Comparison of ENCODE assay signal across 9 cellular contexts in genomic region chr3:187102073-187102634, GRCh38. TPM values are rescaled to one million over a fixed set of nuclear protein-coding genes. Genes with fewer than 3 reads are reported as not detected.
A peak's percentile ranks its signal among the peaks of the same experiment; 100 is the strongest.
DNase-seq lines count a peak whose midpoint lies in the region; ATAC-seq and TF ChIP-seq lines count a peak whose summit lies in the region.
"Had no signal": no experiment of that assay in that cellular context is flagged by ENCODE, and none has a peak within 500 bp of the region (broad histone marks: within the 10 kb centered on the region; RNA-seq: fewer than 3 reads in every experiment).

No MANE protein-coding gene starts in this region.

- H3K9me3 ChIP-seq in mesenchymal stem cell (ENCODE audit: control insufficient read depth, low read length): no peaks in the 10 kb centered on the region
- no peaks in the 10 kb centered on the region for H3K9me3 ChIP-seq in upper lobe of right lung
- H3K9me3 ChIP-seq: Caco-2 had no signal

- H3K9me3 Mint-ChIP-seq in activated naive CD4-positive, alpha-beta T cell treated with anti-CD3 and anti-CD28 coated beads, Interleukin-2, amount 10 ng/mL, durations not matched to agents 7 days and 5 days: peaks cover 3% of the 10 kb centered on the region

- H2BK15ac ChIP-seq in mesenchymal stem cell (ENCODE audit: low read depth, poor library complexity, severe bottlenecking): no peak overlapping the region

- peak overlapping the region; percentile 29 for H2AFZ ChIP-seq in mesenchymal stem cell (ENCODE audit: low read depth, low read length)

- no peak overlapping the region for H2BK5ac ChIP-seq in mesenchymal stem cell (ENCODE audit: low read depth, low read length, poor library complexity, severe bottlenecking)

- H3K27ac ChIP-seq in mesenchymal stem cell (ENCODE audit: low read length, poor library complexity, severe bottlenecking) (no peak overlapping the region), upper lobe of right lung (peak overlapping the region; percentile 56)

- H3K4ac ChIP-seq in mesenchymal stem cell (ENCODE audit: low read depth in 1 of 2, low read length in 2 of 2): no peak overlapping the region

- no peak overlapping the region for H2AK5ac ChIP-seq in mesenchymal stem cell (ENCODE audit: low read length, severe bottlenecking)

- H3K27ac Mint-ChIP-seq in activated naive CD4-positive, alpha-beta T cell treated with anti-CD3 and anti-CD28 coated beads, Interleukin-2, amount 10 ng/mL, durations not matched to agents 7 days and 5 days: peak overlapping the region; percentile 0

- no peak overlapping the region for H3K23ac ChIP-seq in mesenchymal stem cell (ENCODE audit: low read length in 2 of 2)

- H3K27me3 ChIP-seq in mesenchymal stem cell (ENCODE audit: control insufficient read depth in 1 of 2, insufficient read depth in 1 of 2, low read length in 2 of 2) (no peaks in the 10 kb centered on the region), upper lobe of right lung (no peaks in the 10 kb centered on the region)

- CTCF ChIA-PET in activated naive CD4-positive, alpha-beta T cell treated with anti-CD3 and anti-CD28 coated beads, Interleukin-2, amount 10 ng/mL, durations not matched to agents 7 days and 5 days (lab: Charles Lee): interaction anchor here (0.7 to 2.8 kb wide), 12 partner anchors 9 to 489 kb away, joined by 3 to 21 read pairs (median 5); partner anchors contain the start of gene RPL39L

- H3K27me3 Mint-ChIP-seq in activated naive CD4-positive, alpha-beta T cell treated with anti-CD3 and anti-CD28 coated beads, Interleukin-2, amount 10 ng/mL, durations not matched to agents 7 days and 5 days: peaks cover 3% of the 10 kb centered on the region

- TF ChIP-seq CTCF in astrocyte of the spinal cord (IDR thresholded peaks at IDR 0.05; ENCODE audit: low read depth, low read length) (no peak), upper lobe of right lung (IDR thresholded peaks at IDR 0.05) (no peak)

- H3K4me3 Mint-ChIP-seq in activated naive CD4-positive, alpha-beta T cell treated with anti-CD3 and anti-CD28 coated beads, Interleukin-2, amount 10 ng/mL, durations not matched to agents 7 days and 5 days: peak overlapping the region; percentile 19

- H4K91ac ChIP-seq in mesenchymal stem cell (ENCODE audit: low read length): no peak overlapping the region

- in situ Hi-C loops in astrocyte of the spinal cord (cut with HindIII; ENCODE audit: low sequenced_read_pairs): no loop called here

- H4K8ac ChIP-seq in mesenchymal stem cell (ENCODE audit: low read length): no peak overlapping the region

- H3K36me3 Mint-ChIP-seq in activated naive CD4-positive, alpha-beta T cell treated with anti-CD3 and anti-CD28 coated beads, Interleukin-2, amount 10 ng/mL, durations not matched to agents 7 days and 5 days: peaks cover 3% of the 10 kb centered on the region

- H3K18ac ChIP-seq in mesenchymal stem cell (ENCODE audit: low read depth in 1 of 2, low read length in 2 of 2): no peak overlapping the region

- no peaks in the 10 kb centered on the region for H3K36me3 ChIP-seq in mesenchymal stem cell (ENCODE audit: control insufficient read depth in 1 of 2, insufficient read depth in 2 of 2, low read depth in 1 of 2, low read length in 2 of 2)
- H3K36me3 ChIP-seq in upper lobe of right lung: no peaks in the 10 kb centered on the region

- H3K4me1 ChIP-seq in mesenchymal stem cell (ENCODE audit: control insufficient read depth, insufficient read depth, low read depth, low read length) (no peaks in the 10 kb centered on the region), upper lobe of right lung (peaks cover 14% of the 10 kb centered on the region)
- H3K4me1 ChIP-seq: Caco-2 had no signal

- peaks cover 26% of the 10 kb centered on the region for H3K4me1 Mint-ChIP-seq in activated naive CD4-positive, alpha-beta T cell treated with anti-CD3 and anti-CD28 coated beads, Interleukin-2, amount 10 ng/mL, durations not matched to agents 7 days and 5 days

- WGBS in mesenchymal stem cell: 100% methylated on average over 1 of the region's 1 CpG

- H3K9ac ChIP-seq in mesenchymal stem cell (ENCODE audit: low read length): peak overlapping the region; percentile 86

- intact Hi-C loops in upper lobe of right lung (cut with DNase I): no loop called here

- H3K14ac ChIP-seq in mesenchymal stem cell (ENCODE audit: low read length in 2 of 2): no peak overlapping the region

- ATAC-seq in upper lobe of right lung (no peak), HG03469 (IDR thresholded peaks at IDR 0.05; ENCODE audit: unreplicated experiment) (no peak)

- H3K4me2 ChIP-seq in mesenchymal stem cell (ENCODE audit: low read length, poor library complexity, severe bottlenecking): no peak overlapping the region

- H2BK12ac ChIP-seq in mesenchymal stem cell (ENCODE audit: low read length in 2 of 2): no peak overlapping the region

- H3K4me3 ChIP-seq in astrocyte of the spinal cord (ENCODE audit: low read depth, low read length) (peak overlapping the region; percentile 4), mesenchymal stem cell (ENCODE audit: insufficient read depth in 1 of 2, low read depth in 1 of 2, low read length in 2 of 2) (peak overlapping the region in 1 of 2 experiments; percentile 76), upper lobe of right lung (peak overlapping the region; percentile 50)

- no peak for DNase-seq in activated naive CD4-positive, alpha-beta T cell treated with anti-CD3 and anti-CD28 coated beads, Interleukin-2, amount 10 ng/mL, durations not matched to agents 7 days and 5 days
- no peak for DNase-seq in activated naive CD4-positive, alpha-beta T cell treated with Interleukin-2 at 50 U/mL for 16 hours
- DNase-seq in astrocyte of the spinal cord (ENCODE audit: low read depth, low spot score) (no peak), mesenchymal stem cell (no peak), upper lobe of right lung (no peak), NCI-H2196 (lab: John Stamatoyannopoulos, UW; ENCODE audit: unreplicated experiment) (no peak)
- DNase-seq in stimulated activated CD4-positive, alpha-beta T cell treated with anti-CD3 and anti-CD28 coated beads, Interleukin-4, amount 100 ng/mL, for 24 hours: no peak
- DNase-seq: Caco-2 had no signal

- H2BK120ac ChIP-seq in mesenchymal stem cell (ENCODE audit: low read depth, low read length): no peak overlapping the region

- H3K79me1 ChIP-seq in mesenchymal stem cell (replicated peaks; ENCODE audit: low read length, poor library complexity, severe bottlenecking): no peaks in the 10 kb centered on the region

RNA-seq across cellular contexts. Expression of gene RPL39L, which starts 37.1 kb away (rescaled TPM):
- polyA plus RNA-seq in mesenchymal stem cell (2013, experiment 1 of 2): 14.9 TPM
- polyA plus RNA-seq in mesenchymal stem cell (2013, experiment 2 of 2): 16.4 TPM
- total RNA-seq in upper lobe of right lung: 3.9 TPM
